8 cellular contexts compared by ENCODE assay signal in the genomic region with DNA sequence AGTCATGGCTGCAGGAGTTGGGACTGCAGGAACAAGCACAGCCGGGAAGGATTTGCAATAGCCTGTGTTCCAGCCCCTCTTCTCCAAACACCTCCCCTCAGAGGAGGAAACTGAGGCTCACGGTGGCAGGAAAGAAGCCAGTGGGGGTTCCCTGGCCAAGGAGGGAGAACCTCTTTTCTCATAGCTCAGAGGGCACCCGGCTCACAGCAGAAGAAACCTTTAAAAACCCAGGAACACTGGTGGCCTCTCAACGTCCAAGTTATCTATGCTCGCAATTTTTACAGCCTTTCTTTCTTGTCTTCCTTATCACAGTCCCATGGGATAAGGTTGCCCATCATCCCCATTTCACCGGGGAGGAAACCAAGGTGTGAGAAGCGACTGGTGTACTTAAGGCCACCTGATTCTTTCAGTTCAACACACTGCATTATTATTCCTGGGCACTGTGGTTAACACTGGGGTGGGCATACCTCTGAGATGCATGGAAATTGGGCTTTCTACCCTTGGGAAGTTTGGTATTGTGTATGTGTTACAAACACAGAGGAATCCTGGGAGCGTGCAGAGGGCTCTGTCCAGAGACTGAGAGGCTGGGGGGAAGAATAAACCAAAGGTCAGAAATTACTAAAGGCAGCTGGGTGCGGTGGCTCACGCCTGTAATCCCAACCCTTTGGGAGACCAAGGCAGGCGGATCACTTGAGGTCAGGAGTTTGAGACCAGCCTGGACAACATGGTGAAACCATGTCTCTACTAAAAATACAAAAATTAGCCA. TPM values are rescaled to one million over a fixed set of nuclear protein-coding genes. Genes with fewer than 3 reads are reported as not detected.
DNase-seq lines count a peak whose midpoint lies in the region; ATAC-seq and TF ChIP-seq lines count a peak whose summit lies in the region.

No MANE protein-coding gene starts in this region.

- CTCF ChIA-PET in SK-N-SH (lab: Yijun Ruan, JAX), result interaction anchor here (1.0 to 2.0 kb wide), 3 partner anchors 18 to 57 kb away, joined by 3 to 19 read pairs (median 4); no protein-coding TSS in a partner anchor

- H4K20me1 ChIP-seq in DOHH2 (ENCODE audit: control insufficient read depth, insufficient read depth, low read depth, low read length) (no peaks in the 10 kb centered on the region), SK-N-SH (ENCODE audit: insufficient read depth) (no peaks in the 10 kb centered on the region)

- no peak overlapping the region for H2BK5ac ChIP-seq in trophoblast cell (ENCODE audit: low read depth, low read length, poor library complexity)

- H3K27ac ChIP-seq in DOHH2 (ENCODE audit: low read depth, low read length), result no peak overlapping the region
- H3K27ac ChIP-seq in SK-N-SH (ENCODE audit: low read depth in 2 of 2, low read length in 1 of 2), result peak overlapping the region; percentile 63 to 92
- H3K27ac ChIP-seq in trophoblast cell (ENCODE audit: low read depth, low read length), result no peak overlapping the region

- peaks cover 19% of the 10 kb centered on the region for H3K4me1 ChIP-seq in DOHH2 (ENCODE audit: control insufficient read depth, low read length)
- peaks cover 6 to 17% of the 10 kb centered on the region in 2 experiments; a peak in 2 of 4 replicates for H3K4me1 ChIP-seq in SK-N-SH (ENCODE audit: control insufficient read depth in 1 of 2, insufficient read depth in 2 of 2, low read depth in 1 of 2, low read length in 1 of 2)
- peaks cover 4 to 7% of the 10 kb centered on the region in 2 experiments for H3K4me1 ChIP-seq in trophoblast cell (ENCODE audit: control insufficient read depth in 1 of 2, insufficient read depth in 2 of 2, low read length in 2 of 2)

- H3K9me2 ChIP-seq in DOHH2 (replicated peaks; ENCODE audit: control insufficient read depth, low read length), result no peaks in the 10 kb centered on the region
- no peaks in the 10 kb centered on the region for H3K9me2 ChIP-seq in SK-N-SH

- peak overlapping the region; percentile 0 for H3K18ac ChIP-seq in trophoblast cell (ENCODE audit: low read length)

- DNase-seq in SK-N-SH, result no peak
- DNase-seq in fibroblast of pulmonary artery (ENCODE audit: low read depth), result no peak
- peak in 1 of 2 donors; percentile 17 for DNase-seq in trophoblast cell
- no peak for DNase-seq in CD1c-positive myeloid dendritic cell (ENCODE audit: extremely low spot score)
- DNase-seq in AG08395 (ENCODE audit: low spot score), result no peak

- no peak for TF ChIP-seq EP300 in SK-N-SH (IDR thresholded peaks at IDR 0.05; ENCODE audit: borderline replicate concordance in 1 of 2, low read depth in 1 of 2, low read length in 1 of 2)

- peaks cover 12% of the 10 kb centered on the region for H3K79me1 ChIP-seq in trophoblast cell (ENCODE audit: low read length)

- H3K4me2 ChIP-seq in DOHH2 (ENCODE audit: low read length) (peak overlapping the region; percentile 63), SK-N-SH (peak overlapping the region; percentile 100), trophoblast cell (ENCODE audit: low read length) (peak overlapping the region; percentile 70)

- no peak overlapping the region for H3K4ac ChIP-seq in trophoblast cell (ENCODE audit: low read depth, low read length)

- H3K23ac ChIP-seq in trophoblast cell (ENCODE audit: low read length), result no peak overlapping the region

- H3K79me2 ChIP-seq in DOHH2 (ENCODE audit: control insufficient read depth, low read length) (peaks cover 21% of the 10 kb centered on the region), SK-N-SH (ENCODE audit: insufficient read depth) (peaks cover 44% of the 10 kb centered on the region), trophoblast cell (ENCODE audit: control insufficient read depth, insufficient read depth, low read length, poor library complexity) (peaks cover 5% of the 10 kb centered on the region)

- H2AK5ac ChIP-seq in trophoblast cell (ENCODE audit: low read length), result peak overlapping the region; percentile 19

- H4K8ac ChIP-seq in trophoblast cell (ENCODE audit: low read depth, low read length), result peak overlapping the region; percentile 95

- H3K9ac ChIP-seq in SK-N-SH (peak overlapping the region; percentile 96), trophoblast cell (ENCODE audit: low read length) (peak overlapping the region; percentile 98)

- peak overlapping the region; percentile 90 for H2BK120ac ChIP-seq in trophoblast cell (ENCODE audit: insufficient read depth, low read length, poor library complexity)

- H3K14ac ChIP-seq in trophoblast cell (ENCODE audit: low read length), result peak overlapping the region; percentile 88

- H4K12ac ChIP-seq in trophoblast cell (ENCODE audit: low read depth, low read length), result peak overlapping the region; percentile 99

- H3K27me3 ChIP-seq in DOHH2 (ENCODE audit: control insufficient read depth, low read length) (no peaks in the 10 kb centered on the region), SK-N-SH (ENCODE audit: insufficient read depth) (no peaks in the 10 kb centered on the region), trophoblast cell (ENCODE audit: insufficient read depth, low read length) (no peaks in the 10 kb centered on the region)

- H3K9me3 ChIP-seq in DOHH2 (ENCODE audit: control insufficient read depth, insufficient read depth, low read length) (no peaks in the 10 kb centered on the region), SK-N-SH (no peaks in the 10 kb centered on the region), trophoblast cell (ENCODE audit: insufficient read depth, low read depth, low read length) (no peaks in the 10 kb centered on the region)

- ATAC-seq in GM18868 (IDR thresholded peaks at IDR 0.05; ENCODE audit: unreplicated experiment) (no peak), HG02623 (IDR thresholded peaks at IDR 0.05; ENCODE audit: unreplicated experiment) (no peak)

- POLR2A ChIA-PET in SK-N-SH (lab: Yijun Ruan, JAX), result interaction anchor here (0.6 to 4.1 kb wide), 7 partner anchors 13 to 89 kb away, joined by 3 to 128 read pairs (median 5); no protein-coding TSS in a partner anchor

- H3F3A ChIP-seq in DOHH2 (ENCODE audit: control insufficient read depth, insufficient read depth), result no peaks in the 10 kb centered on the region
- H3F3A ChIP-seq in SK-N-SH (replicated peaks; ENCODE audit: insufficient read depth), result no peaks in the 10 kb centered on the region

- peak overlapping the region; percentile 93 for H4K91ac ChIP-seq in trophoblast cell (ENCODE audit: low read depth, low read length)

- H2AFZ ChIP-seq in SK-N-SH (ENCODE audit: low read depth) (peak overlapping the region; percentile 98), trophoblast cell (ENCODE audit: insufficient read depth, low read length, poor library complexity) (peak overlapping the region; percentile 95)

- H3K4me3 ChIP-seq in DOHH2 (ENCODE audit: low read length) (peak overlapping the region; percentile 83), SK-N-SH (ENCODE audit: low read depth in 2 of 2, low read length in 1 of 2) (peak overlapping the region; percentile 82 to 86), fibroblast of pulmonary artery (replicated peaks; ENCODE audit: low read depth, low read length) (peak overlapping the region; percentile 94), trophoblast cell (ENCODE audit: low read depth, low read length) (peak overlapping the region; percentile 96)

- H3K36me3 ChIP-seq in DOHH2 (ENCODE audit: control insufficient read depth, low read length), result peaks cover 10% of the 10 kb centered on the region
- H3K36me3 ChIP-seq in SK-N-SH (replicated peaks in 1 of 2; ENCODE audit: control insufficient read depth in 1 of 2, insufficient read depth in 2 of 2, low read length in 1 of 2), result peaks cover 0 to 21% of the 10 kb centered on the region in 2 experiments
- peaks cover 19 to 21% of the 10 kb centered on the region in 2 experiments for H3K36me3 ChIP-seq in trophoblast cell (ENCODE audit: control insufficient read depth in 1 of 2, insufficient read depth in 2 of 2, low read length in 2 of 2)

- peak overlapping the region; percentile 25 for H2BK12ac ChIP-seq in trophoblast cell (ENCODE audit: low read length)

- TF ChIP-seq CTCF in DOHH2 (IDR thresholded peaks at IDR 0.05; ENCODE audit: low read depth, low read length, poor library complexity, severe bottlenecking) (no peak), SK-N-SH (IDR thresholded peaks at IDR 0.05) (no peak), fibroblast of pulmonary artery (IDR thresholded peaks at IDR 0.05; ENCODE audit: low read length, missing control alignments) (no peak)

- 75% methylated on average over 11 of the region's 11 CpGs for WGBS in SK-N-SH (ENCODE audit: low lambda C conversion rate)
- WGBS in trophoblast cell (ENCODE audit: extremely low coverage, insufficient coverage, insufficient read length), result no CpG with 5 or more reads among the region's 11 CpGs

- no peak for TF ChIP-seq RAD21 in SK-N-SH (IDR thresholded peaks at IDR 0.05; ENCODE audit: low read length)

TF ChIP-seq in SK-N-SH, 30 proteins besides CTCF, POLR2A, EP300 and RAD21 (continues in another document):
- TF ChIP-seq FOSL2 (IDR thresholded peaks at IDR 0.05; ENCODE audit: borderline replicate concordance, low read depth) (no peak), ELF1 (IDR thresholded peaks at IDR 0.05) (no peak), RFX5 (IDR thresholded peaks at IDR 0.05; ENCODE audit: low read length) (no peak), SIN3A (IDR thresholded peaks at IDR 0.05; ENCODE audit: borderline replicate concordance, low read depth, low read length) (no peak)

RNA-seq across cellular contexts. Expression of gene ZNF629, which starts 0.8 kb away (rescaled TPM):
- 4.7 and 5.1 TPM in 2 replicates for polyA plus RNA-seq in SK-N-SH (2012; rRNA removed)
- polyA plus RNA-seq in SK-N-SH (2012; cell fraction: cytosol; rRNA removed), result 3.3 and 4.3 TPM in 2 replicates
- 9.0 TPM in 2 replicates for polyA plus RNA-seq in SK-N-SH (2012; cell fraction: nucleus; rRNA removed)
- polyA plus RNA-seq in trophoblast cell (2013), result 10.5 and 10.7 TPM in 2 replicates

RNA-seq across cellular contexts. Expression of gene RNF40, which starts 25.7 kb away (rescaled TPM):
- 49.8 and 57.3 TPM in 2 replicates for polyA plus RNA-seq in SK-N-SH (2012; rRNA removed)
- 28.3 and 31.2 TPM in 2 replicates for polyA plus RNA-seq in SK-N-SH (2012; cell fraction: cytosol; rRNA removed)
- 87.3 and 103 TPM in 2 replicates for polyA plus RNA-seq in SK-N-SH (2012; cell fraction: nucleus; rRNA removed)
- 47.8 and 52.9 TPM in 2 replicates for polyA plus RNA-seq in trophoblast cell (2013)

RNA-seq across cellular contexts. Expression of gene CFAP119, which starts 25.9 kb away (rescaled TPM):
- polyA plus RNA-seq in SK-N-SH (2012; rRNA removed), result 28.4 and 36.5 TPM in 2 replicates
- polyA plus RNA-seq in SK-N-SH (2012; cell fraction: cytosol; rRNA removed), result 7.2 and 10.3 TPM in 2 replicates
- polyA plus RNA-seq in SK-N-SH (2012; cell fraction: nucleus; rRNA removed), result 230 and 287 TPM in 2 replicates
- 3.3 and 3.5 TPM in 2 replicates for polyA plus RNA-seq in trophoblast cell (2013)

RNA-seq across cellular contexts. Expression of gene PHKG2, which starts 39.6 kb away (rescaled TPM):
- polyA plus RNA-seq in SK-N-SH (2012; rRNA removed), result 45.8 and 54.2 TPM in 2 replicates
- polyA plus RNA-seq in SK-N-SH (2012; cell fraction: cytosol; rRNA removed), result 17.3 and 21.5 TPM in 2 replicates
- 194 and 207 TPM in 2 replicates for polyA plus RNA-seq in SK-N-SH (2012; cell fraction: nucleus; rRNA removed)
- 109 and 119 TPM in 2 replicates for polyA plus RNA-seq in trophoblast cell (2013)

Comparison
In these comparisons a context has a peak if more than half of its experiments do, and no peak if none do; other contexts are left out.
1. H3K27ac ChIP-seq: peak in SK-N-SH (2 of 2); none in DOHH2 (single experiment) and trophoblast cell (single experiment).
2. Peak in every context shown above with its lines, with median percentiles within 50 percentile points of each other: H3K4me2 ChIP-seq and H3K4me3 ChIP-seq.